ENCODE assay signal across 11 cellular contexts in the genomic region with DNA sequence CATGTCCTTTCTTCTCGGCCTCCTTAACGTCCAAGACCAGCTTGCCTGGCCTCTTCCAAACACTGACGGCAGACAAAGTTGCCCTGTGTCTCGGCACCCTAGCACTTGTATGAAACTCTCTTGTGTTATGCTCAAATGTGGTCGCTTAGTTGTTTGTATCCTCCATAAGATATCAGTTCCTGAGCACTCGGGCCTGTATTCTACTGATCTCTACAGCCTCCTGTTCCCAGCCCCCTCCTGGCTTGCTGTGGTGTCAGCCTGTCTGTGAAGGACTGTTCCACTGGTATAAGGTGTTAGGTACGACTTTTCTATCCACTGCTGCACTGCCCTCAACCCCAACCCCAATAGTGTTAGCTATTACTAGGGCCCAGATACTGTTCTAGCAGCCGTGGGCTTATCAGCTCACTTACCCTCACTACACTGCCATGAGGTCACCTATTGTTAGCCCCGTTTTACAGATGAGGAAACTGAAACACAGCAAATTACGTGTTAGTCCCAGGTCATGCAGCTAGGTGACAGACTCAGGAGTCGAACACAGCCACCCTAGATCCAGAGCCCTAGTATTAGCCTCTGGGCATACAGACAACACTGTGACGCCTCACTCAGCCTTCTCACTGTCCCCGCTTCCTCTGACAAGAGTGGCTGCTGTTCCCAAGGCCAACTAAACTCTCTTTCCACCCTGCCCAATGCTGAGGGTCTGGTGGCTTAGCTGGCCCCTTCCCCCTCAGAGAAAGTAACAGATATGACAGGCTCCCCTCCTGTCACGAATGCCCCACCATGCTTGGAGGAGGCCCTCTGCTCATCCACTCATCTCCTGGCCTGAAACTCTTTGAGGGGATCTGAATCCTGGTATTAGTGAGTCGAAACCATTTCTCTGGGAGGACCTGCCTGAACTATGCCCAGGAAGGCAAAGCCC. TPM values are rescaled to one million over a fixed set of nuclear protein-coding genes. Genes with fewer than 3 reads are reported as not detected.
A peak's percentile ranks its signal among the peaks of the same experiment; 100 is the strongest.
DNase-seq lines count a peak whose midpoint lies in the region; ATAC-seq lines count a peak whose summit lies in the region.
"Had no signal": no experiment of that assay in that cellular context is flagged by ENCODE, and none has a peak within 500 bp of the region (broad histone marks: within the 10 kb centered on the region; RNA-seq: fewer than 3 reads in every experiment).

No MANE protein-coding gene starts in this region.

- H3K36me3 ChIP-seq in CD4-positive, alpha-beta memory T cell (ENCODE audit: insufficient read depth, low read length), result no peaks in the 10 kb centered on the region

- H3K27ac ChIP-seq in CD4-positive, alpha-beta memory T cell (ENCODE audit: low read depth, low read length), result peak overlapping the region; percentile 14
- H3K27ac ChIP-seq: SK-N-MC had no signal

- no peaks in the 10 kb centered on the region for H3K27me3 Mint-ChIP-seq in CD4-positive, alpha-beta memory T cell
- H3K27me3 Mint-ChIP-seq in activated CD4-positive, alpha-beta memory T cell treated with anti-CD3 and anti-CD28 coated beads for 36 hours, result no peaks in the 10 kb centered on the region
- no peaks in the 10 kb centered on the region for H3K27me3 Mint-ChIP-seq in memory B cell

- peaks cover 50% of the 10 kb centered on the region for H3K4me1 ChIP-seq in CD4-positive, alpha-beta memory T cell (ENCODE audit: insufficient read depth, low read length)

- peaks cover 0 to 2% (median 0%) of the 10 kb centered on the region in 8 donors for H3K9me3 Mint-ChIP-seq in CD4-positive, alpha-beta memory T cell
- H3K9me3 Mint-ChIP-seq in activated CD4-positive, alpha-beta memory T cell treated with anti-CD3 and anti-CD28 coated beads for 36 hours, result no peaks in the 10 kb centered on the region
- H3K9me3 Mint-ChIP-seq in memory B cell, result peaks cover 3% of the 10 kb centered on the region

- H3K4me3 ChIP-seq in CD4-positive, alpha-beta memory T cell (ENCODE audit: low read length in 2 of 2), result no peak overlapping the region
- H3K4me3 ChIP-seq: lung, SK-N-MC had no signal

- H3K4me3 Mint-ChIP-seq in CD4-positive, alpha-beta memory T cell, result peak overlapping the region in 7 of 8 donors; percentile 63 to 87 (median 81)
- H3K4me3 Mint-ChIP-seq in activated CD4-positive, alpha-beta memory T cell treated with anti-CD3 and anti-CD28 coated beads for 36 hours, result peak overlapping the region; percentile 46
- peak overlapping the region; percentile 80 for H3K4me3 Mint-ChIP-seq in memory B cell

- intact Hi-C loops in CD4-positive, alpha-beta memory T cell (cut with micrococcal nuclease), result loop anchor here (2.0 kb wide), 1 partner anchor 27 kb away; no protein-coding TSS in a partner anchor
- intact Hi-C loops in activated CD4-positive, alpha-beta memory T cell treated with anti-CD3 and anti-CD28 coated beads for 36 hours (cut with micrococcal nuclease), result loop anchor here (2.0 kb wide), 1 partner anchor 45 kb away; no protein-coding TSS in a partner anchor

- no peak for DNase-seq in CD4-positive, alpha-beta memory T cell
- peak; percentile 22 for DNase-seq in activated CD4-positive, alpha-beta memory T cell treated with anti-CD3 and anti-CD28 coated beads for 36 hours
- DNase-seq in memory B cell (ENCODE audit: low spot score in 2 of 2), result no peak
- no peak for DNase-seq in HuH-7.5 (ENCODE audit: low spot score)
- DNase-seq in NCI-H1930 (lab: John Stamatoyannopoulos, UW), result no peak
- no peak for DNase-seq in NCI-H1694 treated with DMSO at 0.1 percent for 48 hours (lab: John Stamatoyannopoulos, UW)
- no peak for DNase-seq in NCI-H82 treated with DMSO at 0.1 percent for 48 hours (lab: John Stamatoyannopoulos, UW; ENCODE audit: unreplicated experiment)
- DNase-seq: NCI-H446 had no signal

- H3K27me3 ChIP-seq in CD4-positive, alpha-beta memory T cell (ENCODE audit: insufficient read depth, low read length), result no peaks in the 10 kb centered on the region

- no peaks in the 10 kb centered on the region for H3K36me3 Mint-ChIP-seq in CD4-positive, alpha-beta memory T cell
- H3K36me3 Mint-ChIP-seq in activated CD4-positive, alpha-beta memory T cell treated with anti-CD3 and anti-CD28 coated beads for 36 hours, result no peaks in the 10 kb centered on the region
- H3K36me3 Mint-ChIP-seq in memory B cell, result peaks cover 4% of the 10 kb centered on the region

- H3K9me3 ChIP-seq in CD4-positive, alpha-beta memory T cell (ENCODE audit: control insufficient read depth in 1 of 2, low read length in 2 of 2), result no peaks in the 10 kb centered on the region

- ATAC-seq in GM19467 (IDR thresholded peaks at IDR 0.05; ENCODE audit: unreplicated experiment), result peak; percentile 22
- ATAC-seq in memory B cell (ENCODE audit: low read depth), result peak; percentile 20

- CTCF ChIA-PET in CD4-positive, alpha-beta memory T cell (lab: Charles Lee; ENCODE audit: partially characterized antibody), result interaction anchor here (1.0 to 16.7 kb wide), 7 partner anchors 9 to 71 kb away, joined by 3 to 199 read pairs (median 4); no protein-coding TSS in a partner anchor
- CTCF ChIA-PET in activated CD4-positive, alpha-beta memory T cell treated with anti-CD3 and anti-CD28 coated beads for 36 hours (lab: Charles Lee), result interaction anchor here (0.5 to 4.5 kb wide), 10 partner anchors 8 to 165 kb away, joined by 3 to 20 read pairs (median 4); no protein-coding TSS in a partner anchor

- peaks cover 38 to 64% (median 51%) of the 10 kb centered on the region in 4 donors for H3K4me1 Mint-ChIP-seq in CD4-positive, alpha-beta memory T cell
- H3K4me1 Mint-ChIP-seq in activated CD4-positive, alpha-beta memory T cell treated with anti-CD3 and anti-CD28 coated beads for 36 hours (ENCODE audit: low read depth), result peaks cover 41% of the 10 kb centered on the region
- H3K4me1 Mint-ChIP-seq in memory B cell, result peaks cover 45% of the 10 kb centered on the region

- H3K27ac Mint-ChIP-seq in CD4-positive, alpha-beta memory T cell, result peak overlapping the region; percentile 82 to 97 (median 93)
- peak overlapping the region; percentile 76 for H3K27ac Mint-ChIP-seq in activated CD4-positive, alpha-beta memory T cell treated with anti-CD3 and anti-CD28 coated beads for 36 hours
- H3K27ac Mint-ChIP-seq in memory B cell, result peak overlapping the region; percentile 96

- POLR2A ChIA-PET in CD4-positive, alpha-beta memory T cell (lab: Charles Lee; ENCODE audit: partially characterized antibody), result interaction anchor here (0.6 to 8.4 kb wide), 10 partner anchors 9 to 73 kb away, joined by 3 to 95 read pairs (median 5); partner anchors contain the start of gene ZNF652
- POLR2A ChIA-PET in activated CD4-positive, alpha-beta memory T cell treated with anti-CD3 and anti-CD28 coated beads for 36 hours (lab: Charles Lee), result interaction anchor here (0.6 kb wide), 1 partner anchor 10 kb away, joined by 3 read pairs; no protein-coding TSS in a partner anchor

RNA-seq across cellular contexts. Expression of gene ZNF652, which starts 25.6 kb away (rescaled TPM):
- 10 to 100 TPM; 64.2 to 68.6 TPM for total RNA-seq in CD4-positive, alpha-beta memory T cell
- polyA plus RNA-seq in CD4-positive, alpha-beta memory T cell, result 10 to 100 TPM; 13.1 to 28.4 TPM
- total RNA-seq in activated CD4-positive, alpha-beta memory T cell treated with anti-CD3 and anti-CD28 coated beads for 36 hours, result 1 to 10 TPM; 5.7 to 7.2 TPM

RNA-seq across cellular contexts. Expression of gene PHB1, which starts 27.1 kb away (rescaled TPM):
- total RNA-seq in CD4-positive, alpha-beta memory T cell, result 10 to 100 TPM; 62.0 to 64.2 TPM
- 100 to 1,000 TPM; 153 to 202 TPM for polyA plus RNA-seq in CD4-positive, alpha-beta memory T cell
- 100 to 1,000 TPM; 280 to 295 TPM for total RNA-seq in activated CD4-positive, alpha-beta memory T cell treated with anti-CD3 and anti-CD28 coated beads for 36 hours

Comparison
In these comparisons a context has a peak if more than half of its experiments do, and no peak if none do; other contexts are left out.
1. RNA of gene ZNF652, which starts 25.6 kb away (total RNA-seq): 64.2 to 68.6 TPM in CD4-positive, alpha-beta memory T cell; 5.7 to 7.2 TPM in activated CD4-positive, alpha-beta memory T cell treated with anti-CD3 and anti-CD28 coated beads for 36 hours; every median in the first group is over 4 times any median in the second.
2. RNA of gene PHB1, which starts 27.1 kb away (total RNA-seq): 280 to 295 TPM in activated CD4-positive, alpha-beta memory T cell treated with anti-CD3 and anti-CD28 coated beads for 36 hours; 62.0 to 64.2 TPM in CD4-positive, alpha-beta memory T cell; every median in the first group is over 4 times any median in the second.
3. Peak in every context shown above with its lines, with median percentiles within 50 percentile points of each other: H3K27ac Mint-ChIP-seq and H3K4me3 Mint-ChIP-seq.